ENCODE assay signal across 8 cellular contexts in the genomic region with DNA sequence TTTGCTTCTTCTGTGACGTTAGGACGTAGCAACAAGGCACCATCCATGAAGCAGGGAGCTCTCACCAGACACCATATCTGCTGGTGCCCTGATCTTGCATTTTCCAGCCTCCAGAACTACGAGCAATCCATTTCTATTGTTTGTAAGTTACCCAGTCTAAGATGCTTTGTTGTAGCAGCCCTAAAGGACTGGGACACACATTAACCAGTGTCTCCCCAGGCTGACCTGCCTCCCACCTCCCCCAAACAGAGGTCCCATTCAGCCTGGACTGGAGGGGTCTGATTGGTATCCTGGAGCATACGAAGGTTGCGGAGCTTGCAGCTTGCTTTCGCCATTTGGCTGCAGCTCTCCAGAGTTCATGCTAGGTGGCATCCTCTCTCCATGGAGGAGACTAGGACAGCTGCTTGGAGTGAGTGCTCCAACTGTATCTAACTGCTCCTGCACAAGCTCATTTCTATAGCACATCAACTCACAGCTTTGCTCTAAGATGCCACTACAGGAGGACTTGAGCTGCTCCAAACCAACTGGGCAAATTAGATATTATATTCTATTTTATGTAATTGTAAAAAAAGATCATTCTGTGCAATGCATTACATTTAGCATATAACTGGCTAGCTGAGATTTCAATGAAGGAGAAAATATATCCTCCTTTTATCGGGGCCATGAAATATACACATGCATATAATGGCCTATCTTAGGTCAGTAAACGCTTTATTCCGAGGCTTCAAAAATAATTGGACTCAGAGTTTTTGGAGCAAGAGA. TPM values are rescaled to one million over a fixed set of nuclear protein-coding genes. Genes with fewer than 3 reads are reported as not detected.
DNase-seq lines count a peak whose midpoint lies in the region; ATAC-seq lines count a peak whose summit lies in the region.

No MANE protein-coding gene starts in this region.

- H2BK12ac ChIP-seq in trophoblast cell (ENCODE audit: low read length), result no peak overlapping the region

- H3K27ac ChIP-seq in trophoblast cell (ENCODE audit: low read depth, low read length), result no peak overlapping the region

- peak; percentile 63 for DNase-seq in activated CD8-positive, alpha-beta memory T cell treated with anti-CD3 and anti-CD28 coated beads for 24 hours
- no peak for DNase-seq in activated CD8-positive, alpha-beta memory T cell treated with anti-CD3 and anti-CD28 coated beads, Interleukin-2, amount 50 U/mL, for 48 hours
- peak; percentile 85 for DNase-seq in OCI-M1 (lab: John Stamatoyannopoulos, UW)
- peak; percentile 84 for DNase-seq in adipocyte (ENCODE audit: low read depth)
- peak; percentile 54 for DNase-seq in Right ventricle myocardium superior
- DNase-seq in trophoblast cell, result peak; percentile 63 to 82

- H3K9me3 ChIP-seq in adipocyte (ENCODE audit: control insufficient read depth, low read length) (no peaks in the 10 kb centered on the region), trophoblast cell (ENCODE audit: insufficient read depth, low read depth, low read length) (no peaks in the 10 kb centered on the region)

- H2BK5ac ChIP-seq in trophoblast cell (ENCODE audit: low read depth, low read length, poor library complexity), result no peak overlapping the region

- H4K12ac ChIP-seq in trophoblast cell (ENCODE audit: low read depth, low read length), result no peak overlapping the region

- H3K4me1 ChIP-seq in adipocyte (ENCODE audit: control insufficient read depth, insufficient read depth, low read length) (peaks cover 6% of the 10 kb centered on the region), trophoblast cell (ENCODE audit: control insufficient read depth in 1 of 2, insufficient read depth in 2 of 2, low read length in 2 of 2) (no peaks in the 10 kb centered on the region)

- no peak overlapping the region for H4K91ac ChIP-seq in trophoblast cell (ENCODE audit: low read depth, low read length)

- H2AK5ac ChIP-seq in trophoblast cell (ENCODE audit: low read length), result no peak overlapping the region

- H3K4me2 ChIP-seq in trophoblast cell (ENCODE audit: low read length), result no peak overlapping the region

- no peak overlapping the region for H3K18ac ChIP-seq in trophoblast cell (ENCODE audit: low read length)

- ATAC-seq in HG03196 (IDR thresholded peaks at IDR 0.05; ENCODE audit: unreplicated experiment), result peak; percentile 65
- ATAC-seq in Right ventricle myocardium superior (ENCODE audit: poor library complexity), result peak; percentile 97
- ATAC-seq in HG02885 (IDR thresholded peaks at IDR 0.05; ENCODE audit: poor library complexity, unreplicated experiment), result no peak

- no peaks in the 10 kb centered on the region for H3K79me2 ChIP-seq in trophoblast cell (ENCODE audit: control insufficient read depth, insufficient read depth, low read length, poor library complexity)

- no CpG with 5 or more reads among the region's 9 CpGs for WGBS in trophoblast cell (ENCODE audit: extremely low coverage, insufficient coverage, insufficient read length)

- H3K4me3 ChIP-seq in adipocyte (ENCODE audit: low read length) (no peak overlapping the region), trophoblast cell (ENCODE audit: low read depth, low read length) (no peak overlapping the region)

- H3K27me3 ChIP-seq in adipocyte (replicated peaks; ENCODE audit: control insufficient read depth, insufficient read depth, low read length) (no peaks in the 10 kb centered on the region), trophoblast cell (ENCODE audit: insufficient read depth, low read length) (no peaks in the 10 kb centered on the region)

- no peak overlapping the region for H4K8ac ChIP-seq in trophoblast cell (ENCODE audit: low read depth, low read length)

- H2BK120ac ChIP-seq in trophoblast cell (ENCODE audit: insufficient read depth, low read length, poor library complexity), result no peak overlapping the region

- H3K23ac ChIP-seq in trophoblast cell (ENCODE audit: low read length), result no peak overlapping the region

- H3K36me3 ChIP-seq in adipocyte (ENCODE audit: control insufficient read depth, insufficient read depth, low read length, severe bottlenecking), result no peaks in the 10 kb centered on the region
- no peaks in the 10 kb centered on the region for H3K36me3 ChIP-seq in trophoblast cell (ENCODE audit: control insufficient read depth in 1 of 2, insufficient read depth in 2 of 2, low read length in 2 of 2)

- H3K4ac ChIP-seq in trophoblast cell (ENCODE audit: low read depth, low read length), result no peak overlapping the region

- intact Hi-C loops in Right ventricle myocardium superior (cut with DNase I), result loop anchor here (2.0 kb wide), 1 partner anchor 245 kb away; no protein-coding TSS in a partner anchor

- H2AFZ ChIP-seq in trophoblast cell (ENCODE audit: insufficient read depth, low read length, poor library complexity), result no peak overlapping the region

- no peaks in the 10 kb centered on the region for H3K79me1 ChIP-seq in trophoblast cell (ENCODE audit: low read length)

- H3K9ac ChIP-seq in adipocyte (ENCODE audit: low read length) (no peak overlapping the region), trophoblast cell (ENCODE audit: low read length) (no peak overlapping the region)

- no peak overlapping the region for H3K14ac ChIP-seq in trophoblast cell (ENCODE audit: low read length)

RNA-seq across cellular contexts. Expression of gene GRK5, which starts 8.0 kb away (rescaled TPM):
- 47.6 TPM for total RNA-seq in Right ventricle myocardium superior
- 1.4 and 1.5 TPM in 2 replicates for polyA plus RNA-seq in trophoblast cell (2013)

RNA-seq across cellular contexts. Expression of gene PRDX3, which starts 20.8 kb away (rescaled TPM):
- 261 TPM for total RNA-seq in Right ventricle myocardium superior
- polyA plus RNA-seq in trophoblast cell (2013), result 67.4 and 69.3 TPM in 2 replicates

RNA-seq across cellular contexts. Expression of gene SFXN4, which starts 33.9 kb away (rescaled TPM):
- total RNA-seq in Right ventricle myocardium superior, result 48.2 TPM
- polyA plus RNA-seq in trophoblast cell (2013), result 17.6 and 19.1 TPM in 2 replicates
